ENCODE assay signal across 1 cellular context in genomic region chr17:59620518-59621259, GRCh38.
TF ChIP-seq lines count a peak whose summit lies in the region.

No MANE protein-coding gene starts in this region.

TF ChIP-seq in SK-N-SH, 30 proteins besides CTCF, POLR2A, EP300 and RAD21 (continued from another document):
- TF ChIP-seq, protein P1, sequence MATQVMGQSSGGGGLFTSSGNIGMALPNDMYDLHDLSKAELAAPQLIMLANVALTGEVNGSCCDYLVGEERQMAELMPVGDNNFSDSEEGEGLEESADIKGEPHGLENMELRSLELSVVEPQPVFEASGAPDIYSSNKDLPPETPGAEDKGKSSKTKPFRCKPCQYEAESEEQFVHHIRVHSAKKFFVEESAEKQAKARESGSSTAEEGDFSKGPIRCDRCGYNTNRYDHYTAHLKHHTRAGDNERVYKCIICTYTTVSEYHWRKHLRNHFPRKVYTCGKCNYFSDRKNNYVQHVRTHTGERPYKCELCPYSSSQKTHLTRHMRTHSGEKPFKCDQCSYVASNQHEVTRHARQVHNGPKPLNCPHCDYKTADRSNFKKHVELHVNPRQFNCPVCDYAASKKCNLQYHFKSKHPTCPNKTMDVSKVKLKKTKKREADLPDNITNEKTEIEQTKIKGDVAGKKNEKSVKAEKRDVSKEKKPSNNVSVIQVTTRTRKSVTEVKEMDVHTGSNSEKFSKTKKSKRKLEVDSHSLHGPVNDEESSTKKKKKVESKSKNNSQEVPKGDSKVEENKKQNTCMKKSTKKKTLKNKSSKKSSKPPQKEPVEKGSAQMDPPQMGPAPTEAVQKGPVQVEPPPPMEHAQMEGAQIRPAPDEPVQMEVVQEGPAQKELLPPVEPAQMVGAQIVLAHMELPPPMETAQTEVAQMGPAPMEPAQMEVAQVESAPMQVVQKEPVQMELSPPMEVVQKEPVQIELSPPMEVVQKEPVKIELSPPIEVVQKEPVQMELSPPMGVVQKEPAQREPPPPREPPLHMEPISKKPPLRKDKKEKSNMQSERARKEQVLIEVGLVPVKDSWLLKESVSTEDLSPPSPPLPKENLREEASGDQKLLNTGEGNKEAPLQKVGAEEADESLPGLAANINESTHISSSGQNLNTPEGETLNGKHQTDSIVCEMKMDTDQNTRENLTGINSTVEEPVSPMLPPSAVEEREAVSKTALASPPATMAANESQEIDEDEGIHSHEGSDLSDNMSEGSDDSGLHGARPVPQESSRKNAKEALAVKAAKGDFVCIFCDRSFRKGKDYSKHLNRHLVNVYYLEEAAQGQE (IDR thresholded peaks at IDR 0.05; ENCODE audit: low read depth, low read length), result no peak
- no peak for TF ChIP-seq MAX (IDR thresholded peaks at IDR 0.05; ENCODE audit: low read depth)
TF ChIP-seq in SK-N-SH: peak in this region for 4.
